Comparison of ENCODE assay signal across 35 cellular contexts in the genomic region with DNA sequence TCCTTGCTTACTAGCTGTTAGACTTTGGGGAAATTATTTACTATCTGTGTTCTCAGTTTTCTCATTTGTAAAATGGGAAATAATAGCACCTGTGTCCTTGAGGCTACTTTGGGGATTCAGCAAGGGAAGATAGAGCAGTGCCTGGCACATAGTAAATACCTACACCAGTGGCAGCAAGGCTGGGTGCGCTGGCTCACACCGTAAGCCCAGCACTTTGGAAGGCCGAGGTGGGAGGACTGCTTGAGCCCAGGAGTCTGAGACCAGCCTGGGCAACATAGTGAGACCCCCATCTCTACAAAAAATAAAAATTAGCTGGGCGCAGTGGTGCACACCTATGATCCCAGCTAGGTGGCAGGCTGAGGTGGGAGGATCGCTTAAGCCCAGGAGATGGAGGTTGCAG. TPM values are rescaled to one million over a fixed set of nuclear protein-coding genes. Genes with fewer than 3 reads are reported as not detected.
"Had no signal": no experiment of that assay in that cellular context is flagged by ENCODE, and none has a peak within 500 bp of the region (broad histone marks: within the 10 kb centered on the region; RNA-seq: fewer than 3 reads in every experiment).

No MANE protein-coding gene starts in this region.

- H3K4me2 ChIP-seq: hepatocyte, smooth muscle cell had no signal

- ATAC-seq: foreskin keratinocyte; gastroesophageal sphincter; heart left ventricle; left cardiac atrium; left lung; mucosa of descending colon; natural killer cell treated with Interleukin-12 subunit alpha and Interleukin-12 subunit beta and Interleukin-15 and Interleukin-18, amount 100 ng/mL, for 72 hours; sciatic nerve; stimulated activated naive CD8-positive, alpha-beta T cell treated with anti-CD3 and anti-CD28 coated beads, Interleukin-15, Interleukin-2, amounts not matched to agents 100 U/mL and 50 U/mL, for 24 hours had no signal

- H3K27me3 Mint-ChIP-seq: dendritic cell treated with granulocyte-macrophage colony-stimulating factor and Interleukin-4, amounts not matched to agents 40 ng/mL and 50 ng/mL, for 4 days; naive B cell; natural killer cell treated with Interleukin-12 subunit alpha and Interleukin-12 subunit beta and Interleukin-15 and Interleukin-18, amount 100 ng/mL, for 72 hours; progenitor cell of endocrine pancreas had no signal

- H3K27ac ChIP-seq: colonic mucosa, esophagus muscularis mucosa, foreskin keratinocyte, gastroesophageal sphincter, heart left ventricle, hepatocyte, parathyroid adenoma, testis, tibial artery, upper lobe of left lung had no signal

- H2AFZ ChIP-seq: hepatocyte, parathyroid adenoma had no signal

- H3K9me3 ChIP-seq: colonic mucosa, esophagus muscularis mucosa, gastroesophageal sphincter, heart left ventricle, left lung, mucosa of descending colon, testis, tibial artery, upper lobe of left lung had no signal

- FAIRE-seq: endothelial cell of umbilical vein, urothelium cell line had no signal

- H3K27ac Mint-ChIP-seq: dendritic cell treated with granulocyte-macrophage colony-stimulating factor and Interleukin-4, amounts not matched to agents 40 ng/mL and 50 ng/mL, for 4 days; mesothelial cell of epicardium; natural killer cell treated with Interleukin-12 subunit alpha and Interleukin-12 subunit beta and Interleukin-15 and Interleukin-18, amount 100 ng/mL, for 72 hours; progenitor cell of endocrine pancreas had no signal

- H3K79me2 ChIP-seq: hepatocyte, parathyroid adenoma had no signal

- H3K9me3 Mint-ChIP-seq: dendritic cell treated with granulocyte-macrophage colony-stimulating factor and Interleukin-4, amounts not matched to agents 40 ng/mL and 50 ng/mL, for 4 days; mesothelial cell of epicardium; naive B cell; natural killer cell treated with Interleukin-12 subunit alpha and Interleukin-12 subunit beta and Interleukin-15 and Interleukin-18, amount 100 ng/mL, for 72 hours; neural crest cell had no signal

- H3K4me3 ChIP-seq: colonic mucosa, esophagus muscularis mucosa, gastroesophageal sphincter, heart left ventricle, hepatocyte, left lung, mucosa of descending colon, smooth muscle cell, testis, tibial artery, upper lobe of left lung had no signal

- H3K4me1 ChIP-seq: colonic mucosa, esophagus muscularis mucosa, foreskin keratinocyte, gastroesophageal sphincter, heart left ventricle, left lung, parathyroid adenoma, testis, tibial artery, upper lobe of left lung had no signal

- H3K4me1 Mint-ChIP-seq: naive B cell had no signal

- H3K4me3 Mint-ChIP-seq: dendritic cell treated with granulocyte-macrophage colony-stimulating factor and Interleukin-4, amounts not matched to agents 40 ng/mL and 50 ng/mL, for 4 days; mesothelial cell of epicardium; naive B cell; natural killer cell treated with Interleukin-12 subunit alpha and Interleukin-12 subunit beta and Interleukin-15 and Interleukin-18, amount 100 ng/mL, for 72 hours; neural crest cell had no signal

- DNase-seq: colonic mucosa; effector CD8-positive, alpha-beta T cell; foreskin keratinocyte; heart left ventricle; left cardiac atrium; left lung; mesenchymal stem cell; mucosa of descending colon; naive B cell; stimulated activated CD4-positive, alpha-beta T cell treated with anti-CD3 and anti-CD28 coated beads, Interleukin-12 subunit alpha, Interleukin-12 subunit beta, amount 100 ng/mL, for 4 hours; stimulated activated CD4-positive, alpha-beta T cell treated with anti-CD3 and anti-CD28 coated beads, Interleukin-1b, Interleukin-23, amount 100 ng/mL, for 48 hours; stimulated activated CD4-positive, alpha-beta T cell treated with anti-CD3 and anti-CD28 coated beads, Interleukin-4, amount 100 ng/mL, for 1 hour; stimulated activated CD8-positive, alpha-beta memory T cell treated with anti-CD3 and anti-CD28 coated beads, Interleukin-4, amount 100 ng/mL, for 48 hours; stimulated activated naive CD8-positive, alpha-beta T cell treated with anti-CD3 and anti-CD28 coated beads, Interleukin-15, Interleukin-2, amounts not matched to agents 100 U/mL and 50 U/mL, for 24 hours; substantia nigra; testis; tibial artery; upper lobe of left lung had no signal

- H3K9ac ChIP-seq: parathyroid adenoma had no signal

- H3K27me3 ChIP-seq: colonic mucosa, esophagus muscularis mucosa, foreskin keratinocyte, gastroesophageal sphincter, heart left ventricle, hepatocyte, left lung, testis, tibial artery, upper lobe of left lung had no signal

RNA-seq across cellular contexts. Expression of a gene that starts 28.2 kb away (rescaled TPM):
- total RNA-seq: endothelial cell of umbilical vein, epithelial cell of proximal tubule, gastroesophageal sphincter, kidney epithelial cell, left cardiac atrium, lower leg skin, smooth muscle cell had no signal
- polyA plus RNA-seq: fibroblast of lung, heart left ventricle, smooth muscle cell had no signal
